Comparison of ENCODE assay signal across 1 cellular context in the genomic region with DNA sequence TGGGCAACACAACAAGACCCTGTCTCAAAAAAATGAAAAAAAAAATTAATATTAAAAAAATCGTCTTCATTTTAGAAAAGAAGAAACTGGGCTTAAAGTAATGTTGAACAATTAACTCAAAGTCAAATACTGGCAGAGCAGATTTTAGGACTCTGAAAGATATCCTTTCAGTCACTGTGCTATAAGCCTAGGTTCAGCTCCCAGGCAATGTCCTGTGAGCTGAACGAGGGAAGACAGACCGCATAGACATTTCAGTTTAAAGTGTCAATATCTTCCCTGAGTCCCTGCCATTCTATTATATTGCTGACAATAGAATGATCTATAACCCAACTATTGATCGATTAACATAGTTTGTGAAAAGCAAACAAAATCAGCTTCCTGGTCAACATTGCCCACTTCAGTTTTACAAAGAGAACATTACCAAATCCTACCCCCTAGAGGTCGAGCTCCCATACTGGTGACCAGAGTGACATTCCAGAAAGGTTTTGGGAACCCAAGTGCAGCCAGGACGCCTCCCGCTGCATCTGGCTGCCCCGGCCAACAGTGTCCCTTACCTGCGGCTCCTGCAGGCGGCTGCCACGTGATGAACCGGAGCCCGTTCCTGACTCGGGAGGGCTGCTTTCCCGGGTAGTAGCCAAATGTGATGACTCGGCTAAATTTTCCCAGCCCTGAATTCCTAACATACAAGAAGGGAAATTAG.
TF ChIP-seq lines count a peak whose summit lies in the region.

No MANE protein-coding gene starts in this region.

TF ChIP-seq in GM23338, 12 proteins besides CTCF, POLR2A, EP300 and RAD21 (continued from another document):
- TF ChIP-seq, protein P1, sequence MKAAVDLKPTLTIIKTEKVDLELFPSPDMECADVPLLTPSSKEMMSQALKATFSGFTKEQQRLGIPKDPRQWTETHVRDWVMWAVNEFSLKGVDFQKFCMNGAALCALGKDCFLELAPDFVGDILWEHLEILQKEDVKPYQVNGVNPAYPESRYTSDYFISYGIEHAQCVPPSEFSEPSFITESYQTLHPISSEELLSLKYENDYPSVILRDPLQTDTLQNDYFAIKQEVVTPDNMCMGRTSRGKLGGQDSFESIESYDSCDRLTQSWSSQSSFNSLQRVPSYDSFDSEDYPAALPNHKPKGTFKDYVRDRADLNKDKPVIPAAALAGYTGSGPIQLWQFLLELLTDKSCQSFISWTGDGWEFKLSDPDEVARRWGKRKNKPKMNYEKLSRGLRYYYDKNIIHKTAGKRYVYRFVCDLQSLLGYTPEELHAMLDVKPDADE (IDR thresholded peaks at IDR 0.05): no peak
- no peak for TF ChIP-seq EZH2phosphoT487 (IDR thresholded peaks at IDR 0.05; ENCODE audit: unreplicated experiment)
- TF ChIP-seq POLR2AphosphoS5 (IDR thresholded peaks at IDR 0.05; ENCODE audit: low read depth): no peak
- TF ChIP-seq EZH2 (IDR thresholded peaks at IDR 0.05; ENCODE audit: low read depth, unreplicated experiment): no peak
- TF ChIP-seq ZNF462 (CRISPR knock-in tag; IDR thresholded peaks at IDR 0.05): no peak
- no peak for TF ChIP-seq CREB1 (CRISPR knock-in tag; IDR thresholded peaks at IDR 0.05; ENCODE audit: low read depth)
